16 cellular contexts compared by ENCODE assay signal in genomic region chr5:115844321-115844817, GRCh38. TPM values are rescaled to one million over a fixed set of nuclear protein-coding genes. Genes with fewer than 3 reads are reported as not detected.
DNase-seq lines count a peak whose midpoint lies in the region; ATAC-seq, FAIRE-seq and TF ChIP-seq lines count a peak whose summit lies in the region.
"Had no signal": no experiment of that assay in that cellular context is flagged by ENCODE, and none has a peak within 500 bp of the region (broad histone marks: within the 10 kb centered on the region; RNA-seq: fewer than 3 reads in every experiment).

No MANE protein-coding gene starts in this region.

- peak in 1 of 2 experiments; percentile 43; a peak in 1 of 4 replicates for TF ChIP-seq EP300 in HepG2 (IDR thresholded peaks at IDR 0.05; ENCODE audit: low read depth in 2 of 2, low read length in 2 of 2)
- peak; percentile 22; the same call in 1 of the 2 replicates for TF ChIP-seq EP300 in HepG2 (CRISPR knock-in tag; IDR thresholded peaks at IDR 0.05; ENCODE audit: borderline replicate concordance)

- no peaks in the 10 kb centered on the region for H3K9me3 Mint-ChIP-seq in nephron progenitor cell
- H3K9me3 Mint-ChIP-seq: activated CD4-positive, alpha-beta memory T cell treated with anti-CD3 and anti-CD28 coated beads, Interleukin-2, amount 10 ng/mL, durations not matched to agents 7 days and 5 days had no signal

- no peak for TF ChIP-seq RAD21 in HepG2 (CRISPR knock-in tag; IDR thresholded peaks at IDR 0.05)

- ATAC-seq in HepG2 (peak; percentile 7; the same call in 1 of the 3 replicates), right lobe of liver (no peak)
- ATAC-seq: K562 had no signal

- no TSS peak for BruUV-seq in HepG2 (replicated peaks; lab: Mats Ljungman, UMichigan)

- peak; percentile 43 for FAIRE-seq in HepG2 (lab: Jason Lieb, UNC)
- FAIRE-seq: K562 had no signal

- H3K4me1 Mint-ChIP-seq in nephron progenitor cell, result peaks cover 47% of the 10 kb centered on the region

- in situ Hi-C loops in HepG2 (cut with HindIII; ENCODE audit: extremely low pct_ligation_motif_present, low pct_unique_long_range_greater_than_20kb), result loop anchor here (25.0 kb wide), 1 partner anchor 218 kb away; no protein-coding TSS in a partner anchor
- in situ Hi-C loops in brain microvascular endothelial cell (cut with HindIII; ENCODE audit: low pct_ligation_motif_present, low sequenced_read_pairs), result no loop called here

- peaks cover 91% of the 10 kb centered on the region for H3K79me2 ChIP-seq in HepG2 (ENCODE audit: insufficient read depth, low read length)

- H2AFZ ChIP-seq in HepG2 (ENCODE audit: low read length), result no peak overlapping the region

- peak overlapping the region; percentile 77 for H3K4me2 ChIP-seq in HepG2 (ENCODE audit: low read depth, low read length)

- H3K36me3 ChIP-seq in HepG2 (replicated peaks in 1 of 2; ENCODE audit: control insufficient read depth in 1 of 2, insufficient read depth in 2 of 2, low read length in 2 of 2), result no peaks in the 10 kb centered on the region
- H3K36me3 ChIP-seq in right lobe of liver, result no peaks in the 10 kb centered on the region
- no peaks in the 10 kb centered on the region for H3K36me3 ChIP-seq in brain microvascular endothelial cell (replicated peaks)
- H3K36me3 ChIP-seq: breast epithelium had no signal

- POLR2A ChIA-PET in HepG2 (lab: Yijun Ruan, JAX) (no interaction called here), HEK293T (lab: Yijun Ruan, JAX) (interaction anchor here (1.4 kb wide), 1 partner anchor 12 kb away, joined by 5 read pairs; no protein-coding TSS in a partner anchor)

- H3K27ac ChIP-seq in HepG2 (ENCODE audit: extremely low read length, insufficient read depth, low read length) (peak overlapping the region; percentile 60), right lobe of liver (no peak overlapping the region), brain microvascular endothelial cell (peak overlapping the region; percentile 49)
- H3K27ac ChIP-seq: breast epithelium had no signal

- H3K4me1 ChIP-seq in HepG2 (ENCODE audit: insufficient read depth, low read length), result peaks cover 61% of the 10 kb centered on the region
- H3K4me1 ChIP-seq in right lobe of liver, result peaks cover 0 to 47% (median 3%) of the 10 kb centered on the region in 4 donors

- H3K27me3 Mint-ChIP-seq in nephron progenitor cell (ENCODE audit: low read depth, poor library complexity), result peaks cover 3% of the 10 kb centered on the region
- H3K27me3 Mint-ChIP-seq: activated CD4-positive, alpha-beta memory T cell treated with anti-CD3 and anti-CD28 coated beads, Interleukin-2, amount 10 ng/mL, durations not matched to agents 7 days and 5 days had no signal

- no peaks in the 10 kb centered on the region for H3K9me3 ChIP-seq in HepG2 (ENCODE audit: low read length)
- H3K9me3 ChIP-seq in right lobe of liver, result no peaks in the 10 kb centered on the region
- H3K9me3 ChIP-seq: breast epithelium had no signal

- peak overlapping the region; percentile 94 for H3K9ac ChIP-seq in HepG2 (ENCODE audit: insufficient read depth, low read depth, low read length)

- 16% methylated on average over 7 of the region's 7 CpGs for WGBS in HepG2 (ENCODE audit: low lambda C conversion rate)
- 78% methylated on average over 7 of the region's 7 CpGs for WGBS in right lobe of liver (ENCODE audit: insufficient coverage, low coverage, low lambda C conversion rate, missing lambda C conversion rate)

- intact Hi-C loops in HepG2 (cut with micrococcal nuclease; ENCODE audit: unreplicated experiment), result loop anchor here (5.0 kb wide), 2 partner anchors 243 to 302 kb away; partner anchors contain the start of genes COMMD10 and FEM1C
- intact Hi-C loops in right lobe of liver (cut with DNase I), result no loop called here

- H3K27me3 ChIP-seq in HepG2 (ENCODE audit: control insufficient read depth in 1 of 2, insufficient read depth in 2 of 2, low read length in 2 of 2) (no peaks in the 10 kb centered on the region; a peak in 1 of 5 replicates), right lobe of liver (no peaks in the 10 kb centered on the region), brain microvascular endothelial cell (replicated peaks) (no peaks in the 10 kb centered on the region)
- H3K27me3 ChIP-seq: breast epithelium had no signal

- peaks cover 4% of the 10 kb centered on the region for H3K36me3 Mint-ChIP-seq in nephron progenitor cell (ENCODE audit: low read depth)

- H4K20me1 ChIP-seq in HepG2 (ENCODE audit: insufficient read depth, low read length), result peaks cover under 1% of the 10 kb centered on the region

- H3K4me3 Mint-ChIP-seq in nephron progenitor cell, result peak overlapping the region; percentile 95
- H3K4me3 Mint-ChIP-seq: activated CD4-positive, alpha-beta memory T cell treated with anti-CD3 and anti-CD28 coated beads, Interleukin-2, amount 10 ng/mL, durations not matched to agents 7 days and 5 days had no signal

- TF ChIP-seq POLR2A in HepG2 (IDR thresholded peaks at IDR 0.05; ENCODE audit: insufficient read depth in 1 of 2, low read depth in 2 of 2, low read length in 2 of 2) (no peak; a peak in 1 of 4 replicates), right lobe of liver (IDR thresholded peaks at IDR 0.05) (no peak)

- H3K27ac Mint-ChIP-seq in nephron progenitor cell, result peak overlapping the region; percentile 57
- H3K27ac Mint-ChIP-seq: activated CD4-positive, alpha-beta memory T cell treated with anti-CD3 and anti-CD28 coated beads, Interleukin-2, amount 10 ng/mL, durations not matched to agents 7 days and 5 days had no signal

- DNase-seq in HepG2 (ENCODE audit: low spot score), result peak; percentile 86
- no peak for DNase-seq in right lobe of liver
- no peak for DNase-seq in brain microvascular endothelial cell
- no peak for DNase-seq in nephron progenitor cell
- no peak for DNase-seq in COLO668 (lab: John Stamatoyannopoulos, UW; ENCODE audit: unreplicated experiment)
- DNase-seq in HEK293T (ENCODE audit: extremely low spot score), result no peak
- DNase-seq in activated gamma-delta T cell treated with Interleukin-2 at 50 U/mL for 16 hours, result no peak
- no peak for DNase-seq in D341Med (ENCODE audit: low spot score)
- DNase-seq: activated CD4-positive, alpha-beta memory T cell treated with anti-CD3 and anti-CD28 coated beads, Interleukin-2, amount 10 ng/mL, durations not matched to agents 7 days and 5 days; activated effector memory CD4-positive, alpha-beta T cell treated with anti-CD3 and anti-CD28 coated beads, Interleukin-2, amount 50 U/mL, for 16 hours; NCI-H1694 treated with DMSO at 0.1 percent for 48 hours; NCI-H82; nucleus accumbens; T1000 had no signal

- CTCF ChIA-PET in HepG2 (lab: Yijun Ruan, JAX; ENCODE audit: low intra/inter-chr PET ratio, low total read pairs) (no interaction called here), HEK293T (lab: Yijun Ruan, JAX) (no interaction called here)

- no peak for TF ChIP-seq CTCF in HepG2 (CRISPR knock-in tag; IDR thresholded peaks at IDR 0.05)
- TF ChIP-seq CTCF in right lobe of liver (IDR thresholded peaks at IDR 0.05), result no peak
- TF ChIP-seq CTCF in brain microvascular endothelial cell (IDR thresholded peaks at IDR 0.05; ENCODE audit: low read depth, low read length, missing control alignments), result no peak
- TF ChIP-seq CTCF in nephron progenitor cell (IDR thresholded peaks at IDR 0.05), result no peak

- H3K4me3 ChIP-seq in HepG2 (replicated peaks in 1 of 3; ENCODE audit: insufficient read depth in 1 of 3, low read depth in 2 of 3, low read length in 3 of 3) (peak overlapping the region; percentile 18 to 98 (median 91)), right lobe of liver (no peak overlapping the region), brain microvascular endothelial cell (ENCODE audit: low read depth, low read length) (peak overlapping the region; percentile 37)
- H3K4me3 ChIP-seq: K562 had no signal

RNA-seq across cellular contexts. Expression of gene AP3S1, which starts 2.6 kb away (rescaled TPM):
- 85.9 and 88.8 TPM in 2 replicates for total RNA-seq in HepG2 (2016; rRNA removed; fragmentation: Illumina TruSeq; extraction: Trizol)
- 243 and 253 TPM in 2 replicates for total RNA-seq in HepG2 (2016; cell fraction: cytosol; rRNA removed; fragmentation: Illumina TruSeq; extraction: Trizol; ENCODE audit: low read depth)
- total RNA-seq in HepG2 (2016; cell fraction: insoluble cytoplasmic fraction; rRNA removed; fragmentation: Illumina TruSeq; extraction: Trizol), result 77.4 and 86.8 TPM in 2 replicates
- 236 and 253 TPM in 2 replicates for total RNA-seq in HepG2 (2016; cell fraction: membrane; rRNA removed; fragmentation: Illumina TruSeq; extraction: Trizol)
- total RNA-seq in HepG2 (2016; cell fraction: nucleus; rRNA removed; fragmentation: Illumina TruSeq; extraction: Trizol), result 40.7 and 54.3 TPM in 2 replicates
- polyA plus RNA-seq in HepG2 (2011; rRNA removed), result 28.5 and 50.5 TPM in 2 replicates
- 18.5 and 27.6 TPM in 2 replicates for polyA plus RNA-seq in HepG2 (2011; cell fraction: cytosol; rRNA removed)
- polyA plus RNA-seq in HepG2 (2011; cell fraction: nucleus; rRNA removed), result 5.6 and 9.3 TPM in 2 replicates
- polyA plus RNA-seq in HepG2 (2012), result 78.2 and 104 TPM in 2 replicates
- 547 and 588 TPM in 2 replicates for polyA plus RNA-seq in HepG2 (2016; cell fraction: cytosol; fragmentation: Illumina TruSeq; extraction: Trizol; ENCODE audit: low read depth)
- 158 and 163 TPM in 2 replicates for polyA plus RNA-seq in HepG2 (2016; cell fraction: insoluble cytoplasmic fraction; fragmentation: Illumina TruSeq; extraction: Trizol; ENCODE audit: low read depth)
- 408 and 423 TPM in 2 replicates for polyA plus RNA-seq in HepG2 (2016; cell fraction: membrane; fragmentation: Illumina TruSeq; extraction: Trizol; ENCODE audit: low read depth)
- polyA plus RNA-seq in HepG2 (2016; cell fraction: nucleus; fragmentation: Illumina TruSeq; extraction: Trizol; ENCODE audit: insufficient read depth, low read depth), result 74.1 and 89.2 TPM in 2 replicates
- 2.1 and 7.3 TPM in 2 replicates for polyA minus RNA-seq in HepG2 (2011; rRNA and poly(A)+ RNA removed; ENCODE audit: low replicate concordance)
- 22.5 and 27.5 TPM in 2 replicates for polyA minus RNA-seq in HepG2 (2011; cell fraction: cytosol; rRNA and poly(A)+ RNA removed)
- polyA minus RNA-seq in HepG2 (2011; cell fraction: nucleus; rRNA and poly(A)+ RNA removed), result 39.5 and 46.4 TPM in 2 replicates
- total RNA-seq in right lobe of liver, result 10 to 100 TPM; 27.8 to 51.0 (median 40.4) TPM

RNA-seq across cellular contexts. Expression of gene ATG12, which starts 3.0 kb away (rescaled TPM):
- total RNA-seq in HepG2 (2016; rRNA removed; fragmentation: Illumina TruSeq; extraction: Trizol) (45.1 and 46.4 TPM in 2 replicates), right lobe of liver (10 to 100 TPM; 18.4 to 32.4 (median 21.8) TPM)
- total RNA-seq in HepG2 (2016; cell fraction: cytosol; rRNA removed; fragmentation: Illumina TruSeq; extraction: Trizol; ENCODE audit: low read depth), result 9.0 and 9.2 TPM in 2 replicates
- total RNA-seq in HepG2 (2016; cell fraction: insoluble cytoplasmic fraction; rRNA removed; fragmentation: Illumina TruSeq; extraction: Trizol), result 45.8 and 56.5 TPM in 2 replicates
- 19.9 and 23.9 TPM in 2 replicates for total RNA-seq in HepG2 (2016; cell fraction: membrane; rRNA removed; fragmentation: Illumina TruSeq; extraction: Trizol)
- 50.0 and 53.8 TPM in 2 replicates for total RNA-seq in HepG2 (2016; cell fraction: nucleus; rRNA removed; fragmentation: Illumina TruSeq; extraction: Trizol)
- 46.5 and 58.1 TPM in 2 replicates for polyA plus RNA-seq in HepG2 (2011; rRNA removed)
- 17.7 and 25.4 TPM in 2 replicates for polyA plus RNA-seq in HepG2 (2011; cell fraction: cytosol; rRNA removed)
- 29.3 and 43.5 TPM in 2 replicates for polyA plus RNA-seq in HepG2 (2011; cell fraction: nucleus; rRNA removed)
- 45.7 and 46.0 TPM in 2 replicates for polyA plus RNA-seq in HepG2 (2012)
- 10.3 and 10.8 TPM in 2 replicates for polyA plus RNA-seq in HepG2 (2016; cell fraction: cytosol; fragmentation: Illumina TruSeq; extraction: Trizol; ENCODE audit: low read depth)
- 51.5 and 54.3 TPM in 2 replicates for polyA plus RNA-seq in HepG2 (2016; cell fraction: insoluble cytoplasmic fraction; fragmentation: Illumina TruSeq; extraction: Trizol; ENCODE audit: low read depth)
- 17.9 and 19.4 TPM in 2 replicates for polyA plus RNA-seq in HepG2 (2016; cell fraction: membrane; fragmentation: Illumina TruSeq; extraction: Trizol; ENCODE audit: low read depth)
- polyA plus RNA-seq in HepG2 (2016; cell fraction: nucleus; fragmentation: Illumina TruSeq; extraction: Trizol; ENCODE audit: insufficient read depth, low read depth), result 50.9 and 51.2 TPM in 2 replicates
- 17.9 and 33.0 TPM in 2 replicates for polyA minus RNA-seq in HepG2 (2011; rRNA and poly(A)+ RNA removed; ENCODE audit: low replicate concordance)
- polyA minus RNA-seq in HepG2 (2011; cell fraction: cytosol; rRNA and poly(A)+ RNA removed), result 17.3 and 18.1 TPM in 2 replicates
- polyA minus RNA-seq in HepG2 (2011; cell fraction: nucleus; rRNA and poly(A)+ RNA removed), result 153 and 155 TPM in 2 replicates

RNA-seq across cellular contexts. Expression of gene CDO1, which starts 27.9 kb away (rescaled TPM):
- 4.4 and 5.3 TPM in 2 replicates for total RNA-seq in HepG2 (2016; rRNA removed; fragmentation: Illumina TruSeq; extraction: Trizol)
- 1.1 and 1.3 TPM in 2 replicates for total RNA-seq in HepG2 (2016; cell fraction: cytosol; rRNA removed; fragmentation: Illumina TruSeq; extraction: Trizol; ENCODE audit: low read depth)
- 4.2 and 5.4 TPM in 2 replicates for total RNA-seq in HepG2 (2016; cell fraction: insoluble cytoplasmic fraction; rRNA removed; fragmentation: Illumina TruSeq; extraction: Trizol)
- total RNA-seq in HepG2 (2016; cell fraction: membrane; rRNA removed; fragmentation: Illumina TruSeq; extraction: Trizol), result 1.9 and 2.0 TPM in 2 replicates
- total RNA-seq in HepG2 (2016; cell fraction: nucleus; rRNA removed; fragmentation: Illumina TruSeq; extraction: Trizol), result 1.9 and 2.3 TPM in 2 replicates
- 3.2 and 5.2 TPM in 2 replicates for polyA plus RNA-seq in HepG2 (2011; rRNA removed)
- polyA plus RNA-seq in HepG2 (2011; cell fraction: cytosol; rRNA removed), result 3.4 and 3.6 TPM in 2 replicates
- 6.3 and 8.9 TPM in 2 replicates for polyA plus RNA-seq in HepG2 (2011; cell fraction: nucleus; rRNA removed)
- 3.0 and 4.8 TPM in 2 replicates for polyA plus RNA-seq in HepG2 (2012)
- polyA plus RNA-seq in HepG2 (2016; cell fraction: cytosol; fragmentation: Illumina TruSeq; extraction: Trizol; ENCODE audit: low read depth), result 0.44 and 0.78 TPM in 2 replicates
- 4.7 and 5.5 TPM in 2 replicates for polyA plus RNA-seq in HepG2 (2016; cell fraction: insoluble cytoplasmic fraction; fragmentation: Illumina TruSeq; extraction: Trizol; ENCODE audit: low read depth)
- 1.2 and 1.8 TPM in 2 replicates for polyA plus RNA-seq in HepG2 (2016; cell fraction: membrane; fragmentation: Illumina TruSeq; extraction: Trizol; ENCODE audit: low read depth)
- 2.7 and 4.5 TPM in 2 replicates for polyA plus RNA-seq in HepG2 (2016; cell fraction: nucleus; fragmentation: Illumina TruSeq; extraction: Trizol; ENCODE audit: insufficient read depth, low read depth)
- polyA minus RNA-seq in HepG2 (2011; rRNA and poly(A)+ RNA removed; ENCODE audit: low replicate concordance), result 10.1 TPM in 1 of 2 replicates, not detected in the other
- 3.1 and 6.1 TPM in 2 replicates for polyA minus RNA-seq in HepG2 (2011; cell fraction: cytosol; rRNA and poly(A)+ RNA removed)
- 5.4 and 9.6 TPM in 2 replicates for polyA minus RNA-seq in HepG2 (2011; cell fraction: nucleus; rRNA and poly(A)+ RNA removed)
- total RNA-seq in right lobe of liver, result 100 to 1,000 TPM in 5 of 6 experiments, 10 to 100 TPM in 1; 98.9 to 260 (median 154) TPM

Comparison
In these comparisons a context has a peak if more than half of its experiments do, and no peak if none do; other contexts are left out.
1. H3K27ac ChIP-seq: peak in HepG2 (single experiment) and brain microvascular endothelial cell (single experiment); none in right lobe of liver (0 of 3).
2. H3K4me3 ChIP-seq: peak in HepG2 (3 of 3) and brain microvascular endothelial cell (single experiment); none in right lobe of liver (0 of 3).
3. RNA of gene CDO1, which starts 27.9 kb away (total RNA-seq): 98.9 to 260 TPM in right lobe of liver; 1.1 to 5.4 TPM in HepG2; every median in the first group is over 10 times any median in the second.